25 cellular contexts compared by ENCODE assay signal in genomic region chr3:132615911-132616310, GRCh38.
"Had no signal": no experiment of that assay in that cellular context is flagged by ENCODE, and none has a peak within 500 bp of the region (broad histone marks: within the 10 kb centered on the region; RNA-seq: fewer than 3 reads in every experiment).

No MANE protein-coding gene starts in this region.

- H3K4me1 ChIP-seq: adrenal gland, breast epithelium, SJCRH30 had no signal

- H3K4me2 ChIP-seq: SK-N-SH had no signal

- H3K9me3 ChIP-seq: adrenal gland, SK-N-SH had no signal

- H3K4me3 ChIP-seq: adrenal gland, breast epithelium, SJCRH30 had no signal

- H3K27ac ChIP-seq: adrenal gland, breast epithelium, RWPE1, SJCRH30, VCaP had no signal

- H3K9ac ChIP-seq: SK-N-SH had no signal

- H3K27me3 ChIP-seq: adrenal gland, breast epithelium, SJCRH30 had no signal

- H3K36me3 ChIP-seq: adrenal gland, breast epithelium had no signal

- ATAC-seq: activated CD8-positive, alpha-beta T cell treated with anti-CD3 and anti-CD28 coated beads for 36 hours; activated T-cell treated with anti-CD3 and anti-CD28 coated beads, Interleukin-2, amount 50 U/mL, for 72 hours; Panc1 had no signal

- DNase-seq: activated CD4-positive, alpha-beta T cell treated with anti-CD3 and anti-CD28 coated beads for 4 hours; activated CD8-positive, alpha-beta memory T cell treated with anti-CD3 and anti-CD28 coated beads, Interleukin-2, amount 50 U/mL, for 4 hours; activated CD8-positive, alpha-beta T cell treated with anti-CD3 and anti-CD28 coated beads for 36 hours; activated gamma-delta T cell treated with Interleukin-2 at 50 U/mL for 16 hours; activated naive CD4-positive, alpha-beta T cell treated with anti-CD3 and anti-CD28 coated beads, Interleukin-2, amount 50 U/mL, for 16 hours; activated naive CD8-positive, alpha-beta T cell treated with anti-CD3 and anti-CD28 coated beads, Interleukin-2, amount 10 ng/mL, durations not matched to agents 7 days and 5 days; activated T-cell treated with anti-CD3 and anti-CD28 coated beads, Interleukin-2, amount 50 U/mL, for 72 hours; adrenal gland; anterior cingulate cortex; caudate nucleus; MM.1S; NCI-H1105; NCI-H1436; NCI-H1694 treated with DMSO at 0.1 percent for 48 hours; NCI-H2029 treated with DMSO at 0.1 percent for 48 hours; NCI-H526; NCI-H774; Right ventricle myocardium superior; SJCRH30; SK-N-SH; T-helper 1 cell had no signal
